Comparison of ENCODE assay signal across 13 cellular contexts in genomic region chr3:10284496-10284895, GRCh38. TPM values are rescaled to one million over a fixed set of nuclear protein-coding genes. Genes with fewer than 3 reads are reported as not detected.
A peak's percentile ranks its signal among the peaks of the same experiment; 100 is the strongest.
DNase-seq lines count a peak whose midpoint lies in the region; ATAC-seq and TF ChIP-seq lines count a peak whose summit lies in the region.
"Had no signal": no experiment of that assay in that cellular context is flagged by ENCODE, and none has a peak within 500 bp of the region (broad histone marks: within the 10 kb centered on the region; RNA-seq: fewer than 3 reads in every experiment).

No MANE protein-coding gene starts in this region.

- no peaks in the 10 kb centered on the region for H3K27me3 ChIP-seq in CD4-positive, CD25-positive, alpha-beta regulatory T cell (ENCODE audit: control insufficient read depth, insufficient read depth, low read length)
- H3K27me3 ChIP-seq: colonic mucosa, foreskin keratinocyte had no signal

- H3K27me3 Mint-ChIP-seq in CD4-positive, CD25-positive, alpha-beta regulatory T cell: no peaks in the 10 kb centered on the region
- no peaks in the 10 kb centered on the region for H3K27me3 Mint-ChIP-seq in activated naive CD4-positive, alpha-beta T cell treated with anti-CD3 and anti-CD28 coated beads, Interleukin-2, amount 10 ng/mL, durations not matched to agents 7 days and 5 days
- H3K27me3 Mint-ChIP-seq in natural killer cell (ENCODE audit: low read depth in 2 of 2) (no peaks in the 10 kb centered on the region), osteocyte (ENCODE audit: unreplicated experiment) (no peaks in the 10 kb centered on the region)

- intact Hi-C loops in natural killer cell (cut with micrococcal nuclease): no loop called here

- no peaks in the 10 kb centered on the region for H3K9me3 Mint-ChIP-seq in CD4-positive, CD25-positive, alpha-beta regulatory T cell
- H3K9me3 Mint-ChIP-seq in activated naive CD4-positive, alpha-beta T cell treated with anti-CD3 and anti-CD28 coated beads, Interleukin-2, amount 10 ng/mL, durations not matched to agents 7 days and 5 days: no peaks in the 10 kb centered on the region
- H3K9me3 Mint-ChIP-seq in natural killer cell (no peaks in the 10 kb centered on the region), osteocyte (ENCODE audit: unreplicated experiment) (no peaks in the 10 kb centered on the region)

- H3K4me1 Mint-ChIP-seq in CD4-positive, CD25-positive, alpha-beta regulatory T cell: peaks cover 12 to 38% (median 21%) of the 10 kb centered on the region in 4 donors
- H3K4me1 Mint-ChIP-seq in activated naive CD4-positive, alpha-beta T cell treated with anti-CD3 and anti-CD28 coated beads, Interleukin-2, amount 10 ng/mL, durations not matched to agents 7 days and 5 days: peaks cover 30% of the 10 kb centered on the region
- peaks cover 16 to 17% of the 10 kb centered on the region in 2 donors for H3K4me1 Mint-ChIP-seq in natural killer cell
- peaks cover 19% of the 10 kb centered on the region for H3K4me1 Mint-ChIP-seq in osteocyte (ENCODE audit: unreplicated experiment)

- no peaks in the 10 kb centered on the region for H3K9me3 ChIP-seq in CD4-positive, CD25-positive, alpha-beta regulatory T cell (ENCODE audit: control insufficient read depth in 2 of 2, low read length in 2 of 2)
- H3K9me3 ChIP-seq: colonic mucosa had no signal

- ATAC-seq in CD4-positive, CD25-positive, alpha-beta regulatory T cell (ENCODE audit: low read depth in 2 of 2): peak in 1 of 2 donors; percentile 40
- ATAC-seq in natural killer cell (peak in 2 of 3 donors; percentile 57 to 80), GM19455 (IDR thresholded peaks at IDR 0.05; ENCODE audit: unreplicated experiment) (no peak), HG03457 (IDR thresholded peaks at IDR 0.05; ENCODE audit: unreplicated experiment) (no peak), HG03565 (IDR thresholded peaks at IDR 0.05; ENCODE audit: unreplicated experiment) (no peak)
- ATAC-seq: foreskin keratinocyte, Panc1 had no signal

- peak overlapping the region; percentile 77 to 91 (median 85) for H3K27ac Mint-ChIP-seq in CD4-positive, CD25-positive, alpha-beta regulatory T cell
- H3K27ac Mint-ChIP-seq in activated naive CD4-positive, alpha-beta T cell treated with anti-CD3 and anti-CD28 coated beads, Interleukin-2, amount 10 ng/mL, durations not matched to agents 7 days and 5 days: peak overlapping the region; percentile 11
- peak overlapping the region; percentile 29 to 72 for H3K27ac Mint-ChIP-seq in natural killer cell
- H3K27ac Mint-ChIP-seq in osteocyte (ENCODE audit: unreplicated experiment): no peak overlapping the region

- H3K4me3 Mint-ChIP-seq in CD4-positive, CD25-positive, alpha-beta regulatory T cell: no peak overlapping the region
- no peak overlapping the region for H3K4me3 Mint-ChIP-seq in activated naive CD4-positive, alpha-beta T cell treated with anti-CD3 and anti-CD28 coated beads, Interleukin-2, amount 10 ng/mL, durations not matched to agents 7 days and 5 days
- H3K4me3 Mint-ChIP-seq in natural killer cell (no peak overlapping the region), osteocyte (ENCODE audit: unreplicated experiment) (no peak overlapping the region)

- no peak for TF ChIP-seq CTCF in natural killer cell (IDR thresholded peaks at IDR 0.05)
- no peak for TF ChIP-seq CTCF in osteocyte (IDR thresholded peaks at IDR 0.05)

- CTCF ChIA-PET in activated naive CD4-positive, alpha-beta T cell treated with anti-CD3 and anti-CD28 coated beads, Interleukin-2, amount 10 ng/mL, durations not matched to agents 7 days and 5 days (lab: Charles Lee): interaction anchor here (1.2 to 4.5 kb wide), 4 partner anchors 20 to 353 kb away, joined by 3 to 18 read pairs (median 6); no protein-coding TSS in a partner anchor

- peaks cover 18% of the 10 kb centered on the region for H3K4me1 ChIP-seq in CD4-positive, CD25-positive, alpha-beta regulatory T cell (ENCODE audit: control insufficient read depth, insufficient read depth, low read length, poor library complexity, severe bottlenecking)
- H3K4me1 ChIP-seq: colonic mucosa, foreskin keratinocyte had no signal

- peak in 2 of 3 donors; percentile 8 to 19 for DNase-seq in CD4-positive, CD25-positive, alpha-beta regulatory T cell
- DNase-seq in T-helper 2 cell: peak in 4 of 5 experiments; percentile 18 to 75 (median 23)
- DNase-seq in activated naive CD4-positive, alpha-beta T cell treated with anti-CD3 and anti-CD28 coated beads, Interleukin-2, amount 10 ng/mL, durations not matched to agents 7 days and 5 days: peak; percentile 28
- DNase-seq in natural killer cell: no peak
- no peak for DNase-seq in osteocyte (ENCODE audit: extremely low spot score, unreplicated experiment)
- DNase-seq: colonic mucosa, foreskin keratinocyte, T1000 had no signal

- H3K4me3 ChIP-seq in CD4-positive, CD25-positive, alpha-beta regulatory T cell (ENCODE audit: low read depth, low read length): no peak overlapping the region
- H3K4me3 ChIP-seq: colonic mucosa had no signal

- no peaks in the 10 kb centered on the region for H3K36me3 Mint-ChIP-seq in CD4-positive, CD25-positive, alpha-beta regulatory T cell
- peaks cover 44% of the 10 kb centered on the region for H3K36me3 Mint-ChIP-seq in activated naive CD4-positive, alpha-beta T cell treated with anti-CD3 and anti-CD28 coated beads, Interleukin-2, amount 10 ng/mL, durations not matched to agents 7 days and 5 days
- H3K36me3 Mint-ChIP-seq in natural killer cell: no peaks in the 10 kb centered on the region
- H3K36me3 Mint-ChIP-seq in osteocyte (ENCODE audit: unreplicated experiment): peaks cover 17% of the 10 kb centered on the region

- peaks cover 51% of the 10 kb centered on the region for H3K36me3 ChIP-seq in CD4-positive, CD25-positive, alpha-beta regulatory T cell (ENCODE audit: control insufficient read depth, insufficient read depth, low read length)
- H3K36me3 ChIP-seq: colonic mucosa had no signal

- peak overlapping the region; percentile 34 for H3K27ac ChIP-seq in CD4-positive, CD25-positive, alpha-beta regulatory T cell (ENCODE audit: insufficient read depth, low read length, poor library complexity, severe bottlenecking)
- H3K27ac ChIP-seq: colonic mucosa, foreskin keratinocyte had no signal

RNA-seq across cellular contexts. Expression of gene GHRL, which starts 8.3 kb away (rescaled TPM):
- total RNA-seq in CD4-positive, CD25-positive, alpha-beta regulatory T cell: 1.1 TPM
- under 1 TPM in 3 of 4 donors, not detected in 1; 0.47 to 0.92 (median 0.78) TPM for polyA plus RNA-seq in CD4-positive, CD25-positive, alpha-beta regulatory T cell
- total RNA-seq in natural killer cell (1 to 10 TPM; 1.4 to 2.6 (median 1.5) TPM), osteocyte (0.59 and 0.91 TPM in 2 replicates)
- total RNA-seq: Daoy, foreskin keratinocyte had no signal
- polyA plus RNA-seq: foreskin keratinocyte had no signal

RNA-seq across cellular contexts. Expression of gene TATDN2, which starts 36.2 kb away (rescaled TPM):
- total RNA-seq in CD4-positive, CD25-positive, alpha-beta regulatory T cell: 86.5 TPM
- 10 to 100 TPM; 10.2 to 17.4 (median 12.6) TPM for polyA plus RNA-seq in CD4-positive, CD25-positive, alpha-beta regulatory T cell
- total RNA-seq in natural killer cell (10 to 100 TPM; 75.6 to 99.4 (median 88.4) TPM), osteocyte (33.8 and 38.0 TPM in 2 replicates)

RNA-seq across cellular contexts. Expression of gene SEC13, which starts 36.4 kb away (rescaled TPM):
- 72.2 TPM for total RNA-seq in CD4-positive, CD25-positive, alpha-beta regulatory T cell
- polyA plus RNA-seq in CD4-positive, CD25-positive, alpha-beta regulatory T cell: 100 to 1,000 TPM; 139 to 155 (median 151) TPM
- total RNA-seq in natural killer cell: 100 to 1,000 TPM in 1 of 3 donors, 10 to 100 TPM in 2; 88.6 to 105 (median 99.3) TPM
- total RNA-seq in osteocyte: 157 and 161 TPM in 2 replicates

Comparison
In these comparisons a context has a peak if more than half of its experiments do, and no peak if none do; other contexts are left out.
1. ATAC-seq: peak in natural killer cell (2 of 3); none in GM19455 (single experiment), HG03457 (single experiment) and HG03565 (single experiment).
2. DNase-seq: peak in CD4-positive, CD25-positive, alpha-beta regulatory T cell (2 of 3), T-helper 2 cell (4 of 5) and activated naive CD4-positive, alpha-beta T cell treated with anti-CD3 and anti-CD28 coated beads, Interleukin-2, amount 10 ng/mL, durations not matched to agents 7 days and 5 days (single experiment); none in natural killer cell (single experiment) and osteocyte (single experiment).